In the genomic region with DNA sequence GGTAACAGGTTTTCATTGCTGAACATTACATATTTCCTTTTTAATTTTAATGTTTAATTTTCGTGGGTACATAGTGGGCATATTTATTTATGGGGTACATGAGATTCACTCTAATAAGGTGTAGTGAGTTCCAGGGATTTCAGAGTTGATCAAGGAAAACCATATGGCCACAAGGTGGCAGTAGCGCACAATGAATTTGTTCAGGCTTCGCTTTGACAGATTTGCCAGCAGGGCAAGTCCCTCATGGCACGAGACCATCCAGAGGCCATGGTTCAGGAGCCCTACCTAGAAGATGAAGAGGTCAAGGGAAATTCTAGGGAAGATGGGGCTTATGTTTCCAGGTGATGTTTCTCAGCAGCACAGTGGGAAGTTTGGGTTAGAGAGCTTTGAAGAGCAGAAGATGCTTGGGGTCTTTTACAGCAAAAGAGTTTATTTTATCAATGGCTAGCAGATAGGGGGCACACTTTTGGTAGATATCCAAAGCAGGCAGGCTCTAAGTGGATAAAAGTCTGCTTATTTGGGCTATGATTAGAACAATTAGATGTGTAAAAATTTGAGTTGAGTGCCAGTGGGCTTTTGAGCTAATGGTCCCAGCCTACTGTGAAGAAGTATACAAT, we compare ENCODE assay signal across 1 cellular context.
TF ChIP-seq lines count a peak whose summit lies in the region.

No MANE protein-coding gene starts in this region.

TF ChIP-seq in HCT116, 20 proteins besides CTCF, POLR2A, EP300 and RAD21 (continued from another document):
- no peak for TF ChIP-seq MAX (IDR thresholded peaks at IDR 0.05)
